Comparison of ENCODE assay signal across 8 cellular contexts in genomic region chr11:88402192-88402715, GRCh38.
DNase-seq lines count a peak whose midpoint lies in the region; ATAC-seq and TF ChIP-seq lines count a peak whose summit lies in the region.
"Had no signal": no experiment of that assay in that cellular context is flagged by ENCODE, and none has a peak within 500 bp of the region (broad histone marks: within the 10 kb centered on the region; RNA-seq: fewer than 3 reads in every experiment).

No MANE protein-coding gene starts in this region.

- H3K9ac ChIP-seq in skeletal muscle satellite cell (ENCODE audit: low read depth, low read length), result peak overlapping the region; percentile 44

- no peaks in the 10 kb centered on the region for H3K9me3 ChIP-seq in skeletal muscle satellite cell (replicated peaks; ENCODE audit: low read length)

- H3K36me3 ChIP-seq in skeletal muscle satellite cell (ENCODE audit: insufficient read depth, low read length), result no peaks in the 10 kb centered on the region

- peak overlapping the region; percentile 63 for H3K4me2 ChIP-seq in skeletal muscle satellite cell (ENCODE audit: low read length)

- DNase-seq in fibroblast of the aortic adventitia (ENCODE audit: low read depth), result peak; percentile 80
- DNase-seq in NCI-H748 treated with DMSO at 0.1 percent for 48 hours (lab: John Stamatoyannopoulos, UW), result no peak
- DNase-seq: NCI-H526 treated with DMSO at 0.1 percent for 48 hours had no signal

- no peak for TF ChIP-seq CTCF in fibroblast of the aortic adventitia (IDR thresholded peaks at IDR 0.05; ENCODE audit: insufficient read depth, low read length)

- no peak overlapping the region for H3K4me3 ChIP-seq in fibroblast of the aortic adventitia (ENCODE audit: low read depth, low read length)
- H3K4me3 ChIP-seq in skeletal muscle satellite cell (ENCODE audit: low read length), result peak overlapping the region; percentile 23

- no peaks in the 10 kb centered on the region for H3K27me3 ChIP-seq in skeletal muscle satellite cell (ENCODE audit: control insufficient read depth, insufficient read depth, low read length)

- ATAC-seq in GM19463 (IDR thresholded peaks at IDR 0.05; ENCODE audit: unreplicated experiment) (peak; percentile 42), GM18498 (IDR thresholded peaks at IDR 0.05; ENCODE audit: unreplicated experiment) (no peak), HG03457 (IDR thresholded peaks at IDR 0.05; ENCODE audit: unreplicated experiment) (no peak)

- H3K4me1 ChIP-seq in skeletal muscle satellite cell (ENCODE audit: control insufficient read depth, insufficient read depth, low read length), result peaks cover 36% of the 10 kb centered on the region

TF ChIP-seq in PFSK-1, 5 proteins besides CTCF, POLR2A, EP300 and RAD21:
- TF ChIP-seq FOXP2 (optimal IDR thresholded peaks at IDR 0.05; ENCODE audit: borderline replicate concordance, extremely low read depth, extremely low read length, insufficient read depth), result no peak
- TF ChIP-seq TAF1 (IDR thresholded peaks at IDR 0.05; ENCODE audit: borderline replicate concordance, insufficient read depth, low read length), result peak; percentile 33; the same call in 1 of the 2 replicates
